Comparison of ENCODE assay signal across 26 cellular contexts in genomic region chr9:5900622-5901021, GRCh38. TPM values are rescaled to one million over a fixed set of nuclear protein-coding genes. Genes with fewer than 3 reads are reported as not detected.
"Had no signal": no experiment of that assay in that cellular context is flagged by ENCODE, and none has a peak within 500 bp of the region (broad histone marks: within the 10 kb centered on the region; RNA-seq: fewer than 3 reads in every experiment).

No MANE protein-coding gene starts in this region.

- DNase-seq: activated B cell treated with CpG ODN at 0.5 μM for 24 hours; activated CD4-positive, alpha-beta T cell treated with anti-CD3 and anti-CD28 coated beads for 1 hour; activated CD4-positive, alpha-beta T cell treated with anti-CD3 and anti-CD28 coated beads, Interleukin-2, amount 10 ng/mL, durations not matched to agents 24 days and 14 days; activated CD4-positive, alpha-beta T cell treated with anti-CD3 and anti-CD28 coated beads, Interleukin-2, amount 50 U/mL, for 48 hours; activated CD8-positive, alpha-beta memory T cell treated with anti-CD3 and anti-CD28 coated beads, Interleukin-2, amount 10 ng/mL, durations not matched to agents 7 days and 5 days; activated gamma-delta T cell; activated naive CD4-positive, alpha-beta T cell treated with anti-CD3 and anti-CD28 coated beads, Interleukin-2, amount 50 U/mL, for 16 hours; activated naive CD8-positive, alpha-beta T cell treated with anti-CD3 and anti-CD28 coated beads, Interleukin-2, amount 50 U/mL, for 24 hours; activated T-cell treated with anti-CD3 and anti-CD28 coated beads, Interleukin-2, amount 50 U/mL, for 4 hours; amniotic stem cell; body of pancreas; central memory CD4-positive, alpha-beta T cell; Karpas-422; NCI-H1105 treated with DMSO at 0.1 percent for 48 hours; NCI-H1436 treated with DMSO at 0.1 percent for 48 hours; NCI-H187; NCI-H2081; NCI-H524; SHP77; T-helper 17 cell; T-helper 9 cell had no signal

- H3K4me1 ChIP-seq: ascending aorta, body of pancreas, SJSA1 had no signal

- H3K27ac ChIP-seq: ascending aorta, SJSA1 had no signal

- H3K27ac Mint-ChIP-seq: activated B cell treated with CpG ODN at 0.5 μM for 24 hours; activated CD4-positive, alpha-beta T cell treated with anti-CD3 and anti-CD28 coated beads, Interleukin-2, amount 10 ng/mL, durations not matched to agents 24 days and 14 days; activated CD8-positive, alpha-beta memory T cell treated with anti-CD3 and anti-CD28 coated beads, Interleukin-2, amount 10 ng/mL, durations not matched to agents 7 days and 5 days; activated naive CD8-positive, alpha-beta T cell treated with anti-CD3 and anti-CD28 coated beads, Interleukin-2, amount 50 U/mL, for 24 hours; activated T-helper 17 cell treated with anti-CD3 and anti-CD28 coated beads, Interleukin-2, amount 50 U/mL, for 72 hours; T-helper 17 cell had no signal

- H3K4me3 Mint-ChIP-seq: activated B cell treated with CpG ODN at 0.5 μM for 24 hours; activated CD4-positive, alpha-beta T cell treated with anti-CD3 and anti-CD28 coated beads, Interleukin-2, amount 10 ng/mL, durations not matched to agents 24 days and 14 days; activated CD8-positive, alpha-beta memory T cell treated with anti-CD3 and anti-CD28 coated beads, Interleukin-2, amount 10 ng/mL, durations not matched to agents 7 days and 5 days; activated naive CD8-positive, alpha-beta T cell treated with anti-CD3 and anti-CD28 coated beads, Interleukin-2, amount 50 U/mL, for 24 hours; activated T-cell treated with anti-CD3 and anti-CD28 coated beads, Interleukin-2, amount 50 U/mL, for 4 hours; activated T-helper 17 cell treated with anti-CD3 and anti-CD28 coated beads, Interleukin-2, amount 50 U/mL, for 72 hours; T-helper 17 cell had no signal

- H3K9me3 Mint-ChIP-seq: activated B cell treated with CpG ODN at 0.5 μM for 24 hours; activated naive CD8-positive, alpha-beta T cell treated with anti-CD3 and anti-CD28 coated beads, Interleukin-2, amount 50 U/mL, for 24 hours; activated T-cell treated with anti-CD3 and anti-CD28 coated beads, Interleukin-2, amount 50 U/mL, for 4 hours; activated T-helper 17 cell treated with anti-CD3 and anti-CD28 coated beads, Interleukin-2, amount 50 U/mL, for 72 hours had no signal

- H3K36me3 ChIP-seq: SJSA1 had no signal

- H3K27me3 Mint-ChIP-seq: activated B cell treated with CpG ODN at 0.5 μM for 24 hours; activated CD4-positive, alpha-beta T cell treated with anti-CD3 and anti-CD28 coated beads, Interleukin-2, amount 10 ng/mL, durations not matched to agents 24 days and 14 days; activated CD8-positive, alpha-beta memory T cell treated with anti-CD3 and anti-CD28 coated beads, Interleukin-2, amount 10 ng/mL, durations not matched to agents 7 days and 5 days; activated naive CD8-positive, alpha-beta T cell treated with anti-CD3 and anti-CD28 coated beads, Interleukin-2, amount 50 U/mL, for 24 hours; activated T-helper 17 cell treated with anti-CD3 and anti-CD28 coated beads, Interleukin-2, amount 50 U/mL, for 72 hours; T-helper 17 cell had no signal

- ATAC-seq: activated CD8-positive, alpha-beta memory T cell treated with anti-CD3 and anti-CD28 coated beads, Interleukin-2, amount 10 ng/mL, durations not matched to agents 7 days and 5 days; activated naive CD8-positive, alpha-beta T cell treated with anti-CD3 and anti-CD28 coated beads, Interleukin-2, amount 50 U/mL, for 24 hours; activated T-cell treated with anti-CD3 and anti-CD28 coated beads, Interleukin-2, amount 50 U/mL, for 4 hours; activated T-helper 17 cell treated with anti-CD3 and anti-CD28 coated beads, Interleukin-2, amount 50 U/mL, for 72 hours; body of pancreas; K562; T-helper 17 cell had no signal

- H3K27me3 ChIP-seq: ascending aorta, body of pancreas, SJSA1 had no signal

- H3K9me3 ChIP-seq: ascending aorta, body of pancreas, SJSA1 had no signal

- H3K4me1 Mint-ChIP-seq: activated B cell treated with CpG ODN at 0.5 μM for 24 hours; activated CD8-positive, alpha-beta memory T cell treated with anti-CD3 and anti-CD28 coated beads, Interleukin-2, amount 10 ng/mL, durations not matched to agents 7 days and 5 days; activated T-helper 17 cell treated with anti-CD3 and anti-CD28 coated beads, Interleukin-2, amount 50 U/mL, for 72 hours had no signal

- H3K4me3 ChIP-seq: ascending aorta, body of pancreas, K562, SJSA1 had no signal

RNA-seq across cellular contexts. Expression of gene MLANA, which starts 9.9 kb away (rescaled TPM):
- total RNA-seq: activated B cell treated with CpG ODN at 0.5 μM for 24 hours; activated CD4-positive, alpha-beta T cell treated with anti-CD3 and anti-CD28 coated beads, Interleukin-2, amount 10 ng/mL, durations not matched to agents 24 days and 14 days; activated CD8-positive, alpha-beta memory T cell treated with anti-CD3 and anti-CD28 coated beads, Interleukin-2, amount 10 ng/mL, durations not matched to agents 7 days and 5 days; activated T-cell treated with anti-CD3 and anti-CD28 coated beads, Interleukin-2, amount 50 U/mL, for 4 hours; activated T-helper 17 cell treated with anti-CD3 and anti-CD28 coated beads, Interleukin-2, amount 50 U/mL, for 72 hours; ascending aorta; body of pancreas; bronchial epithelial cell; K562; SJSA1; T-helper 17 cell had no signal
- polyA plus RNA-seq: K562 had no signal
